8 cellular contexts compared by ENCODE assay signal in genomic region chr3:48446043-48446424, GRCh38. TPM values are rescaled to one million over a fixed set of nuclear protein-coding genes. Genes with fewer than 3 reads are reported as not detected.
DNase-seq lines count a peak whose midpoint lies in the region; ATAC-seq and TF ChIP-seq lines count a peak whose summit lies in the region.

No MANE protein-coding gene starts in this region.

- no peak for TF ChIP-seq CTCF in kidney epithelial cell (IDR thresholded peaks at IDR 0.05; ENCODE audit: insufficient read depth, low read length, poor library complexity, severe bottlenecking)

- POLR2A ChIA-PET in HEK293T (lab: Yijun Ruan, JAX) = interaction anchor here (0.9 to 2.7 kb wide), 26 partner anchors 10 to 257 kb away, joined by 3 to 28 read pairs (median 4); partner anchors contain the start of genes CDC25A, PFKFB4, SHISA5 and ZNF589

- peak overlapping the region; percentile 99 for H3K4me3 ChIP-seq in kidney epithelial cell (ENCODE audit: low read depth, low read length)

- H3K9me3 Mint-ChIP-seq in T-helper 1 cell treated with Interleukin-12 subunit alpha and Interleukin-12 subunit beta and Interleukin-4 antibody, amounts not matched to agents 30 μg/mL and 1 μg/mL, for 36 hours = no peaks in the 10 kb centered on the region
- H3K9me3 Mint-ChIP-seq in activated naive CD8-positive, alpha-beta T cell treated with anti-CD3 and anti-CD28 coated beads, Interleukin-2, amount 50 U/mL, for 24 hours = no peaks in the 10 kb centered on the region

- ATAC-seq in activated naive CD8-positive, alpha-beta T cell treated with anti-CD3 and anti-CD28 coated beads, Interleukin-2, amount 50 U/mL, for 24 hours = peak; percentile 2

- peaks cover 32% of the 10 kb centered on the region for H3K36me3 Mint-ChIP-seq in T-helper 1 cell treated with Interleukin-12 subunit alpha and Interleukin-12 subunit beta and Interleukin-4 antibody, amounts not matched to agents 30 μg/mL and 1 μg/mL, for 36 hours (ENCODE audit: low read depth)
- peaks cover 52% of the 10 kb centered on the region for H3K36me3 Mint-ChIP-seq in activated naive CD8-positive, alpha-beta T cell treated with anti-CD3 and anti-CD28 coated beads, Interleukin-2, amount 50 U/mL, for 24 hours (ENCODE audit: low read depth)

- H3K27ac ChIP-seq in temporal lobe (ENCODE audit: low read depth, low read length) = peak overlapping the region; percentile 88

- H3K4me1 Mint-ChIP-seq in T-helper 1 cell treated with Interleukin-12 subunit alpha and Interleukin-12 subunit beta and Interleukin-4 antibody, amounts not matched to agents 30 μg/mL and 1 μg/mL, for 36 hours (ENCODE audit: low read depth) = peaks cover 40% of the 10 kb centered on the region
- H3K4me1 Mint-ChIP-seq in activated naive CD8-positive, alpha-beta T cell treated with anti-CD3 and anti-CD28 coated beads, Interleukin-2, amount 50 U/mL, for 24 hours = peaks cover 48% of the 10 kb centered on the region

- DNase-seq in T-helper 1 cell (no peak), kidney epithelial cell (ENCODE audit: low read depth) (no peak), HEK293T (ENCODE audit: extremely low spot score) (no peak), OCI-M1 (lab: John Stamatoyannopoulos, UW) (no peak)
- no peak for DNase-seq in activated naive CD8-positive, alpha-beta T cell treated with anti-CD3 and anti-CD28 coated beads, Interleukin-2, amount 50 U/mL, for 24 hours
- DNase-seq in activated effector memory CD4-positive, alpha-beta T cell treated with Interleukin-2 at 50 U/mL for 16 hours = no peak

- no peaks in the 10 kb centered on the region for H3K27me3 Mint-ChIP-seq in T-helper 1 cell treated with Interleukin-12 subunit alpha and Interleukin-12 subunit beta and Interleukin-4 antibody, amounts not matched to agents 30 μg/mL and 1 μg/mL, for 36 hours (ENCODE audit: low read depth)
- no peaks in the 10 kb centered on the region for H3K27me3 Mint-ChIP-seq in activated naive CD8-positive, alpha-beta T cell treated with anti-CD3 and anti-CD28 coated beads, Interleukin-2, amount 50 U/mL, for 24 hours

- peak overlapping the region; percentile 89 for H3K4me3 Mint-ChIP-seq in T-helper 1 cell treated with Interleukin-12 subunit alpha and Interleukin-12 subunit beta and Interleukin-4 antibody, amounts not matched to agents 30 μg/mL and 1 μg/mL, for 36 hours
- H3K4me3 Mint-ChIP-seq in activated naive CD8-positive, alpha-beta T cell treated with anti-CD3 and anti-CD28 coated beads, Interleukin-2, amount 50 U/mL, for 24 hours = peak overlapping the region; percentile 94

- no peaks in the 10 kb centered on the region for H3K36me3 ChIP-seq in kidney epithelial cell (ENCODE audit: control insufficient read depth, insufficient read depth, low read length)

- H3K27ac Mint-ChIP-seq in T-helper 1 cell treated with Interleukin-12 subunit alpha and Interleukin-12 subunit beta and Interleukin-4 antibody, amounts not matched to agents 30 μg/mL and 1 μg/mL, for 36 hours = peak overlapping the region; percentile 90
- H3K27ac Mint-ChIP-seq in activated naive CD8-positive, alpha-beta T cell treated with anti-CD3 and anti-CD28 coated beads, Interleukin-2, amount 50 U/mL, for 24 hours = peak overlapping the region; percentile 88

- no peaks in the 10 kb centered on the region for H3K27me3 ChIP-seq in kidney epithelial cell (ENCODE audit: control insufficient read depth, insufficient read depth, low read length)

- CTCF ChIA-PET in HEK293T (lab: Yijun Ruan, JAX) = interaction anchor here (1.5 to 3.8 kb wide), 3 partner anchors 10 to 103 kb away, joined by 5 to 54 read pairs (median 6); no protein-coding TSS in a partner anchor

TF ChIP-seq in HEK293T, 16 proteins besides CTCF, POLR2A, EP300 and RAD21:
- TF ChIP-seq BHLHE40 (IDR thresholded peaks at IDR 0.05; ENCODE audit: borderline replicate concordance) (no peak), SUZ12 (IDR thresholded peaks at IDR 0.05) (no peak), NFRKB (IDR thresholded peaks at IDR 0.05) (no peak), FOXM1 (IDR thresholded peaks at IDR 0.05; ENCODE audit: borderline replicate concordance) (no peak), ELF4 (IDR thresholded peaks at IDR 0.05) (no peak), CTBP1 (IDR thresholded peaks at IDR 0.05; ENCODE audit: borderline replicate concordance) (no peak), FOXA1 (IDR thresholded peaks at IDR 0.05) (no peak), LEF1 (IDR thresholded peaks at IDR 0.05; ENCODE audit: borderline replicate concordance) (no peak), HDGF (IDR thresholded peaks at IDR 0.05; ENCODE audit: borderline replicate concordance) (no peak), ARNT (IDR thresholded peaks at IDR 0.05) (no peak), ZNF384 (IDR thresholded peaks at IDR 0.05) (no peak), PKNOX1 (IDR thresholded peaks at IDR 0.05) (no peak)

RNA-seq across cellular contexts. Expression of gene ATRIP, which starts 0.5 kb away (rescaled TPM):
- total RNA-seq in kidney epithelial cell (5.7 and 6.8 TPM in 2 replicates), temporal lobe (4.7 TPM)

RNA-seq across cellular contexts. Expression of gene TMA7, which starts 6.0 kb away (rescaled TPM):
- total RNA-seq in kidney epithelial cell = 374 and 462 TPM in 2 replicates
- 120 TPM for total RNA-seq in temporal lobe

RNA-seq across cellular contexts. Expression of gene CCDC51, which starts 6.1 kb away (rescaled TPM):
- total RNA-seq in kidney epithelial cell (39.2 and 46.4 TPM in 2 replicates), temporal lobe (7.4 TPM)

RNA-seq across cellular contexts. Expression of gene PLXNB1, which starts 16.1 kb away (rescaled TPM):
- total RNA-seq in kidney epithelial cell = 115 and 137 TPM in 2 replicates
- total RNA-seq in temporal lobe = 50.9 TPM

RNA-seq across cellular contexts. Expression of gene SHISA5, which starts 57.9 kb away (rescaled TPM):
- total RNA-seq in kidney epithelial cell (231 and 248 TPM in 2 replicates), temporal lobe (47.5 TPM)
